In genomic region chr9:128565578-128565977, GRCh38 we compare ENCODE assay signal across 21 cellular contexts. TPM values are rescaled to one million over a fixed set of nuclear protein-coding genes. Genes with fewer than 3 reads are reported as not detected.
DNase-seq lines count a peak whose midpoint lies in the region; ATAC-seq and TF ChIP-seq lines count a peak whose summit lies in the region.
"Had no signal": no experiment of that assay in that cellular context is flagged by ENCODE, and none has a peak within 500 bp of the region (broad histone marks: within the 10 kb centered on the region; RNA-seq: fewer than 3 reads in every experiment).

No MANE protein-coding gene starts in this region.

- no peaks in the 10 kb centered on the region for H3K9me3 Mint-ChIP-seq in CD4-positive, alpha-beta T cell
- H3K9me3 Mint-ChIP-seq in HFFc6 (no peaks in the 10 kb centered on the region), Caco-2 (ENCODE audit: unreplicated experiment) (no peaks in the 10 kb centered on the region)
- H3K9me3 Mint-ChIP-seq: activated CD4-positive, alpha-beta memory T cell treated with anti-CD3 and anti-CD28 coated beads, Interleukin-2, amount 10 ng/mL, durations not matched to agents 7 days and 5 days; T-helper 2 cell treated with Interferon-gamma antibody and Interleukin-4, amounts not matched to agents 5 μg/mL and 100 μg/mL, for 36 hours had no signal

- peak overlapping the region; percentile 2 for H3K27ac Mint-ChIP-seq in CD4-positive, alpha-beta T cell
- H3K27ac Mint-ChIP-seq in HFFc6 (peak overlapping the region; percentile 36; the same call in 1 of the 2 replicates), Caco-2 (ENCODE audit: unreplicated experiment) (no peak overlapping the region)
- H3K27ac Mint-ChIP-seq: activated CD4-positive, alpha-beta memory T cell treated with anti-CD3 and anti-CD28 coated beads, Interleukin-2, amount 10 ng/mL, durations not matched to agents 7 days and 5 days; T-helper 2 cell treated with Interferon-gamma antibody and Interleukin-4, amounts not matched to agents 5 μg/mL and 100 μg/mL, for 36 hours had no signal

- no peaks in the 10 kb centered on the region for H3K27me3 Mint-ChIP-seq in CD4-positive, alpha-beta T cell
- peaks cover 2% of the 10 kb centered on the region for H3K27me3 Mint-ChIP-seq in HFFc6 (ENCODE audit: insufficient read depth)
- H3K27me3 Mint-ChIP-seq in Caco-2 (ENCODE audit: insufficient read depth, unreplicated experiment) = no peaks in the 10 kb centered on the region
- H3K27me3 Mint-ChIP-seq: activated CD4-positive, alpha-beta memory T cell treated with anti-CD3 and anti-CD28 coated beads, Interleukin-2, amount 10 ng/mL, durations not matched to agents 7 days and 5 days had no signal

- no peak for TF ChIP-seq CTCF in CD4-positive, alpha-beta T cell (IDR thresholded peaks at IDR 0.05)
- TF ChIP-seq CTCF in HFFc6 (IDR thresholded peaks at IDR 0.05) (no peak), gastroesophageal sphincter (IDR thresholded peaks at IDR 0.05) (no peak), gastrocnemius medialis (IDR thresholded peaks at IDR 0.05 in 4 of 5, conservative IDR thresholded peaks at IDR 0.05 in 1 of 5) (no peak), Caco-2 (IDR thresholded peaks at IDR 0.05; ENCODE audit: insufficient read depth in 1 of 2, low read depth in 1 of 2, low read length in 1 of 2, severe bottlenecking in 1 of 2, unreplicated experiment in 1 of 2) (no peak)

- H3K27me3 ChIP-seq in CD4-positive, alpha-beta T cell (ENCODE audit: control insufficient read depth, insufficient read depth, low read length) = no peaks in the 10 kb centered on the region
- H3K27me3 ChIP-seq in gastroesophageal sphincter (no peaks in the 10 kb centered on the region), gastrocnemius medialis (no peaks in the 10 kb centered on the region), Caco-2 (replicated peaks; ENCODE audit: control insufficient read depth, insufficient read depth, low read length) (no peaks in the 10 kb centered on the region)
- H3K27me3 ChIP-seq: adrenal gland, Peyer's patch had no signal

- in situ Hi-C loops in gastrocnemius medialis (cut with MboI; ENCODE audit: low sequenced_read_pairs in 4 of 4) = no loop called here

- no peak for ATAC-seq in CD4-positive, alpha-beta T cell (ENCODE audit: poor library complexity)
- no peak for ATAC-seq in gastroesophageal sphincter
- ATAC-seq in gastrocnemius medialis = no peak
- ATAC-seq in GM19397 (IDR thresholded peaks at IDR 0.05; ENCODE audit: unreplicated experiment) = no peak

- H3K36me3 Mint-ChIP-seq in CD4-positive, alpha-beta T cell (ENCODE audit: low read depth) = peaks cover 65% of the 10 kb centered on the region
- H3K36me3 Mint-ChIP-seq in HFFc6 (ENCODE audit: low read depth) (peaks cover 43% of the 10 kb centered on the region), Caco-2 (ENCODE audit: insufficient read depth, unreplicated experiment) (peaks cover 94% of the 10 kb centered on the region)

- WGBS in gastroesophageal sphincter (ENCODE audit: low coverage in 1 of 2), 2 donors = 61 to 75% methylated on average over 4 of the region's 4 CpGs

- TF ChIP-seq POLR2A in gastroesophageal sphincter (IDR thresholded peaks at IDR 0.05) (no peak), gastrocnemius medialis (IDR thresholded peaks at IDR 0.05) (no peak)

- no peak overlapping the region for H3K4me3 Mint-ChIP-seq in CD4-positive, alpha-beta T cell
- H3K4me3 Mint-ChIP-seq in HFFc6 = no peak overlapping the region
- no peak overlapping the region for H3K4me3 Mint-ChIP-seq in Caco-2 (ENCODE audit: unreplicated experiment)
- H3K4me3 Mint-ChIP-seq: activated CD4-positive, alpha-beta memory T cell treated with anti-CD3 and anti-CD28 coated beads, Interleukin-2, amount 10 ng/mL, durations not matched to agents 7 days and 5 days; T-helper 2 cell treated with Interferon-gamma antibody and Interleukin-4, amounts not matched to agents 5 μg/mL and 100 μg/mL, for 36 hours had no signal

- H3K4me3 ChIP-seq in gastroesophageal sphincter = no peak overlapping the region
- no peak overlapping the region for H3K4me3 ChIP-seq in gastrocnemius medialis
- no peak overlapping the region for H3K4me3 ChIP-seq in Caco-2 (ENCODE audit: low read depth, low read length)
- H3K4me3 ChIP-seq: adrenal gland, lower lobe of right lung, Peyer's patch had no signal

- no peak for DNase-seq in CD4-positive, alpha-beta T cell
- no peak for DNase-seq in HFFc6
- no peak for DNase-seq in gastrocnemius medialis
- no peak for DNase-seq in globus pallidus (ENCODE audit: low spot score)
- DNase-seq in Caco-2 = no peak
- DNase-seq: activated CD4-positive, alpha-beta memory T cell treated with anti-CD3 and anti-CD28 coated beads, Interleukin-2, amount 10 ng/mL, durations not matched to agents 7 days and 5 days; adrenal gland; AML-193; central memory CD4-positive, alpha-beta T cell; effector CD4-positive, alpha-beta T cell; glutamatergic neuron; KG1; lower lobe of right lung; NCI-H187; NCI-H226; Peyer's patch; small intestine; stimulated activated CD4-positive, alpha-beta T cell treated with anti-CD3 and anti-CD28 coated beads, Interleukin-4, amount 100 ng/mL, for 24 hours had no signal

- CTCF ChIA-PET in CD4-positive, alpha-beta T cell (lab: Charles Lee) = no interaction called here
- CTCF ChIA-PET in Caco-2 (lab: Charles Lee) = interaction anchor here (0.8 kb wide), 1 partner anchor 14 kb away, joined by 5 read pairs; the partner anchor contains the start of gene SPTAN1

- H3K4me1 Mint-ChIP-seq in CD4-positive, alpha-beta T cell (ENCODE audit: low read depth) = peaks cover 44% of the 10 kb centered on the region
- peaks cover 12% of the 10 kb centered on the region for H3K4me1 Mint-ChIP-seq in HFFc6 (ENCODE audit: low read depth)
- H3K4me1 Mint-ChIP-seq in Caco-2 (ENCODE audit: low read depth, unreplicated experiment) = no peaks in the 10 kb centered on the region

- intact Hi-C loops in CD4-positive, alpha-beta T cell (cut with DNase I, micrococcal nuclease) = no loop called here
- intact Hi-C loops in gastrocnemius medialis (cut with DNase I; ENCODE audit: low total_unique reads) = no loop called here
- intact Hi-C loops in Caco-2 (cut with micrococcal nuclease; ENCODE audit: unreplicated experiment) = no loop called here

- H3K27ac ChIP-seq in CD4-positive, alpha-beta T cell (ENCODE audit: low read depth, low read length) = no peak overlapping the region
- H3K27ac ChIP-seq in gastroesophageal sphincter (peak overlapping the region in 3 of 4 donors; percentile 14 to 26 (median 26)), gastrocnemius medialis (peak overlapping the region in 3 of 4 donors; percentile 25 to 55 (median 33))
- H3K27ac ChIP-seq: lower lobe of right lung, Peyer's patch had no signal

- H3K36me3 ChIP-seq in gastroesophageal sphincter (peaks cover 0 to 47% of the 10 kb centered on the region in 2 donors), gastrocnemius medialis (peaks cover 0 to 36% of the 10 kb centered on the region in 2 donors), Caco-2 (ENCODE audit: control insufficient read depth, insufficient read depth, low read length) (no peaks in the 10 kb centered on the region; the same call in none of the 2 replicates)

- H3K4me1 ChIP-seq in gastroesophageal sphincter (peaks cover 0 to 41% (median 4%) of the 10 kb centered on the region in 3 donors), gastrocnemius medialis (no peaks in the 10 kb centered on the region), Caco-2 (no peaks in the 10 kb centered on the region)
- H3K4me1 ChIP-seq: Peyer's patch had no signal

- BruUV-seq in Caco-2 (replicated peaks; lab: Mats Ljungman, UMichigan) = no TSS peak

- TF ChIP-seq EP300 in gastroesophageal sphincter (IDR thresholded peaks at IDR 0.05) = no peak

- no peaks in the 10 kb centered on the region for H3K9me3 ChIP-seq in CD4-positive, alpha-beta T cell (ENCODE audit: control insufficient read depth, low read length)
- H3K9me3 ChIP-seq in gastroesophageal sphincter (no peaks in the 10 kb centered on the region), gastrocnemius medialis (no peaks in the 10 kb centered on the region), Caco-2 (no peaks in the 10 kb centered on the region)
- H3K9me3 ChIP-seq: adrenal gland, lower lobe of right lung, Peyer's patch had no signal

- POLR2A ChIA-PET in CD4-positive, alpha-beta T cell (lab: Charles Lee) = interaction anchor here (1.1 to 2.8 kb wide), 2 partner anchors 13 to 159 kb away, joined by 3 to 13 read pairs; partner anchors contain the start of gene SPTAN1
- POLR2A ChIA-PET in Caco-2 (lab: Charles Lee) = no interaction called here

RNA-seq across cellular contexts. Expression of gene SPTAN1, which starts 13.2 kb away (rescaled TPM):
- total RNA-seq in CD4-positive, alpha-beta T cell = 100 to 1,000 TPM; 386 to 392 TPM
- 100 to 1,000 TPM; 316 to 368 (median 327) TPM for total RNA-seq in HFFc6 (2021; fragmentation: NEBNext Ultra II Directional; extraction: Animal tissue kit (Norgen Biotek cat#: 25700))
- total RNA-seq in gastroesophageal sphincter (100 to 1,000 TPM; 223 to 390 (median 286) TPM), gastrocnemius medialis (10 to 100 TPM; 30.2 to 41.5 (median 33.0) TPM), Caco-2 (2022) (407 and 408 TPM in 2 replicates)
